Comparison of ENCODE assay signal across 8 cellular contexts in genomic region chr13:30615851-30616311, GRCh38. TPM values are rescaled to one million over a fixed set of nuclear protein-coding genes. Genes with fewer than 3 reads are reported as not detected.
DNase-seq lines count a peak whose midpoint lies in the region; ATAC-seq, FAIRE-seq and TF ChIP-seq lines count a peak whose summit lies in the region.

No MANE protein-coding gene starts in this region.

- intact Hi-C loops in left lung (cut with DNase I) = loop anchor here in 1 of 2 donors (5.0 kb wide), 1 partner anchor 149 kb away; the partner anchor contains the start of gene HMGB1

- peak overlapping the region; percentile 46 to 87 for H3K4me3 ChIP-seq in left lung

- H3K4me1 ChIP-seq in left lung = peaks cover 11 to 45% of the 10 kb centered on the region in 2 donors

- H3K9me3 ChIP-seq in left lung = no peaks in the 10 kb centered on the region

- peak; percentile 58 for DNase-seq in CD1c-positive myeloid dendritic cell (ENCODE audit: extremely low spot score)
- DNase-seq in KG1 (lab: John Stamatoyannopoulos, UW) = peak; percentile 41
- DNase-seq in astrocyte of the hippocampus (ENCODE audit: low read depth, low spot score) = peak; percentile 51
- DNase-seq in left lung = no peak
- DNase-seq in NCI-H2196 treated with DMSO at 0.1 percent for 48 hours (lab: John Stamatoyannopoulos, UW; ENCODE audit: unreplicated experiment) = no peak
- no peak for DNase-seq in mesenteric fat pad (ENCODE audit: low spot score)
- DNase-seq in frontal cortex (ENCODE audit: low spot score in 2 of 2) = no peak

- FAIRE-seq in frontal cortex (lab: Jason Lieb, UNC) = no peak

- peak overlapping the region; percentile 99 to 100 for H3K27ac ChIP-seq in left lung

- H3K27me3 ChIP-seq in left lung = no peaks in the 10 kb centered on the region

- no peaks in the 10 kb centered on the region for H3K36me3 ChIP-seq in left lung

- ATAC-seq in left lung (no peak), HG03135 (IDR thresholded peaks at IDR 0.05; ENCODE audit: unreplicated experiment) (no peak)

- TF ChIP-seq CTCF in left lung (IDR thresholded peaks at IDR 0.05) = no peak

RNA-seq across cellular contexts. Expression of gene USPL1, which starts 1.8 kb away (rescaled TPM):
- total RNA-seq in left lung (10 to 100 TPM; 12.1 to 14.0 TPM), mesenteric fat pad (17.1 TPM), frontal cortex (39.5 TPM)

Comparison
In these comparisons a context has a peak if more than half of its experiments do, and no peak if none do; other contexts are left out.
1. DNase-seq: peak in CD1c-positive myeloid dendritic cell (single experiment), KG1 (single experiment) and astrocyte of the hippocampus (single experiment); none in left lung (0 of 2), NCI-H2196 treated with DMSO at 0.1 percent for 48 hours (single experiment), mesenteric fat pad (single experiment) and frontal cortex (0 of 2).